ENCODE assay signal across 23 cellular contexts in genomic region chr9:84107081-84107480, GRCh38.
"Had no signal": no experiment of that assay in that cellular context is flagged by ENCODE, and none has a peak within 500 bp of the region (broad histone marks: within the 10 kb centered on the region; RNA-seq: fewer than 3 reads in every experiment).

No MANE protein-coding gene starts in this region.

- H3K36me3 Mint-ChIP-seq: naive thymus-derived CD4-positive, alpha-beta T cell had no signal

- H3K27ac ChIP-seq: colonic mucosa, epithelial cell of prostate, esophagus squamous epithelium, gastrocnemius medialis, heart right ventricle, left lung, lower lobe of right lung had no signal

- H3K9me3 ChIP-seq: colonic mucosa, esophagus squamous epithelium, gastrocnemius medialis, heart right ventricle, left lung, lower lobe of right lung had no signal

- H3K27me3 ChIP-seq: colonic mucosa had no signal

- H3K36me3 ChIP-seq: colonic mucosa, esophagus squamous epithelium, gastrocnemius medialis, heart right ventricle, left lung, lower lobe of right lung had no signal

- H3K4me1 ChIP-seq: colonic mucosa, esophagus squamous epithelium, gastrocnemius medialis, heart right ventricle, left lung, lower lobe of right lung had no signal

- ATAC-seq: effector memory CD8-positive, alpha-beta T cell; esophagus mucosa; gastrocnemius medialis; left cardiac atrium; left lung; lower lobe of right lung; naive thymus-derived CD4-positive, alpha-beta T cell had no signal

- H3K4me3 ChIP-seq: colonic mucosa, esophagus squamous epithelium, gastrocnemius medialis, heart right ventricle, left lung, lower lobe of right lung had no signal

- DNase-seq: colonic mucosa; cortex of kidney; effector CD8-positive, alpha-beta T cell; effector memory CD8-positive, alpha-beta T cell; endodermal cell; erythroblast; esophagus squamous epithelium; foreskin fibroblast; foreskin melanocyte; gastrocnemius medialis; glutamatergic neuron; head of caudate nucleus; heart right ventricle; hippocampal formation; left cardiac atrium; left lung; lower lobe of right lung; mesendoderm; midbrain; naive thymus-derived CD4-positive, alpha-beta T cell had no signal

- H3K9me3 Mint-ChIP-seq: dendritic cell treated with granulocyte-macrophage colony-stimulating factor and Interleukin-4, amounts not matched to agents 40 ng/mL and 50 ng/mL, for 4 days; effector memory CD8-positive, alpha-beta T cell; endodermal cell had no signal

- H3K4me3 Mint-ChIP-seq: dendritic cell treated with granulocyte-macrophage colony-stimulating factor and Interleukin-4, amounts not matched to agents 40 ng/mL and 50 ng/mL, for 4 days; endodermal cell had no signal

- H3K27ac Mint-ChIP-seq: dendritic cell treated with granulocyte-macrophage colony-stimulating factor and Interleukin-4, amounts not matched to agents 40 ng/mL and 50 ng/mL, for 4 days; effector memory CD8-positive, alpha-beta T cell; endodermal cell; naive thymus-derived CD4-positive, alpha-beta T cell had no signal
